7 cellular contexts compared by ENCODE assay signal in genomic region chr1:1068374-1069060, GRCh38. TPM values are rescaled to one million over a fixed set of nuclear protein-coding genes. Genes with fewer than 3 reads are reported as not detected.
DNase-seq lines count a peak whose midpoint lies in the region; ATAC-seq and TF ChIP-seq lines count a peak whose summit lies in the region.
"Had no signal": no experiment of that assay in that cellular context is flagged by ENCODE, and none has a peak within 500 bp of the region (broad histone marks: within the 10 kb centered on the region; RNA-seq: fewer than 3 reads in every experiment).

No MANE protein-coding gene starts in this region.

- no peaks in the 10 kb centered on the region for H3K36me3 ChIP-seq in left lung

- peak; percentile 44 for DNase-seq in activated T-helper 1 cell treated with Interleukin-2 at 50 U/mL for 16 hours (ENCODE audit: low read depth)
- peak; percentile 64 to 88 for DNase-seq in left lung
- DNase-seq in cerebellar cortex (ENCODE audit: low spot score), result no peak

- H3K4me1 ChIP-seq in left lung, result peaks cover 4 to 30% of the 10 kb centered on the region in 2 donors

- ATAC-seq in HG03175 (IDR thresholded peaks at IDR 0.05; ENCODE audit: unreplicated experiment) (peak; percentile 20), left lung (peak; percentile 84), GM18519 (IDR thresholded peaks at IDR 0.05; ENCODE audit: low FRiP score, unreplicated experiment) (no peak)

- H3K27me3 ChIP-seq in left lung, result peaks cover 4 to 92% of the 10 kb centered on the region in 2 donors

- TF ChIP-seq CTCF in 22Rv1 (IDR thresholded peaks at IDR 0.05), result no peak
- no peak for TF ChIP-seq CTCF in left lung (IDR thresholded peaks at IDR 0.05)

- H3K9me3 ChIP-seq in left lung, result no peaks in the 10 kb centered on the region

- H3K4me3 ChIP-seq in left lung, result peak overlapping the region; percentile 31 to 49

- intact Hi-C loops in left lung (cut with DNase I), result no loop called here

- H3K27ac ChIP-seq in 22Rv1 (peak overlapping the region; percentile 91), left lung (peak overlapping the region in 1 of 2 donors; percentile 28)

RNA-seq across cellular contexts. Expression of gene RNF223, which starts 5.6 kb away (rescaled TPM):
- 1 to 10 TPM; 1.2 to 1.7 TPM for total RNA-seq in left lung
- total RNA-seq: lung microvascular endothelial cell had no signal

RNA-seq across cellular contexts. Expression of gene C1orf159, which starts 47.4 kb away (rescaled TPM):
- total RNA-seq in left lung, result 10 to 100 TPM in 1 of 2 donors, 1 to 10 TPM in 1; 8.0 to 14.0 TPM

RNA-seq across cellular contexts. Expression of gene AGRN, which starts 48.6 kb away (rescaled TPM):
- total RNA-seq in left lung, result 100 to 1,000 TPM in 1 of 2 donors, 10 to 100 TPM in 1; 96.8 to 208 TPM

RNA-seq across cellular contexts. Expression of gene ISG15, which starts 55.2 kb away (rescaled TPM):
- total RNA-seq in left lung, result 10 to 100 TPM; 75.4 to 90.0 TPM
